In the genomic region with DNA sequence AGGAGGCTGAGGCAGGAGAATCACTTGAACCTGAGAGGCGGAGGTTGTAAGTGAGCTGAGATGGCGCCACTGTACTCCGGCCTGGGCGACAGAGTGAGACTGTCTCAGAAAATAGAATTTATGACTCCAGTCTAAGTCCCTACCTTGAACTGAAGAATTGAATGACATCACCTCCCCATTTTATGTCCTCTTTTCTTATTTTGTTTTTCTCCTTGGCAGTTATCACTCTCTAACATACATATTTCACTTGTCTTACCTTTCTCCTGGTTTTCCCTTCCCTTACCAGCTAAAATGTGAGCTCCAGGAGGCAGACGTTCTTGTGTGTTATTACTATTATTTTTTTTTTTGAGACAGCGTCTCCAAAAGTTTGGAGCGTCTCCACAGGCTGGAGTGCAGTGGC, we compare ENCODE assay signal across 14 cellular contexts.
"Had no signal": no experiment of that assay in that cellular context is flagged by ENCODE, and none has a peak within 500 bp of the region (broad histone marks: within the 10 kb centered on the region; RNA-seq: fewer than 3 reads in every experiment).

No MANE protein-coding gene starts in this region.

- H3K9me3 Mint-ChIP-seq: activated naive CD8-positive, alpha-beta T cell treated with anti-CD3 and anti-CD28 coated beads, Interleukin-2, amount 10 ng/mL, durations not matched to agents 7 days and 5 days; nephron progenitor cell; WTC11 had no signal

- H3K36me3 ChIP-seq: breast epithelium had no signal

- ATAC-seq: activated CD8-positive, alpha-beta memory T cell treated with anti-CD3 and anti-CD28 coated beads, Interleukin-2, amount 10 ng/mL, durations not matched to agents 7 days and 5 days; left lung; WTC11 had no signal

- H3K9me3 ChIP-seq: breast epithelium, heart left ventricle, left lung, mucosa of descending colon, psoas muscle, sigmoid colon had no signal

- DNase-seq: activated CD8-positive, alpha-beta memory T cell treated with anti-CD3 and anti-CD28 coated beads, Interleukin-2, amount 10 ng/mL, durations not matched to agents 7 days and 5 days; activated naive CD8-positive, alpha-beta T cell treated with anti-CD3 and anti-CD28 coated beads, Interleukin-2, amount 10 ng/mL, durations not matched to agents 7 days and 5 days; foreskin melanocyte; heart left ventricle; islet precursor cell; left lung; mucosa of descending colon; nephron progenitor cell; psoas muscle; stimulated activated CD4-positive, alpha-beta T cell treated with anti-CD3 and anti-CD28 coated beads, Interleukin-2, amount 100 ng/mL, for 24 hours; stimulated activated naive CD4-positive, alpha-beta T cell treated with Interleukin-2 at 50 U/mL for 16 hours had no signal

- H3K4me3 ChIP-seq: breast epithelium, heart left ventricle, left lung, mucosa of descending colon, psoas muscle, sigmoid colon had no signal

- H3K4me1 ChIP-seq: breast epithelium had no signal

- H3K27me3 Mint-ChIP-seq: activated CD8-positive, alpha-beta memory T cell treated with anti-CD3 and anti-CD28 coated beads, Interleukin-2, amount 10 ng/mL, durations not matched to agents 7 days and 5 days; activated naive CD8-positive, alpha-beta T cell treated with anti-CD3 and anti-CD28 coated beads, Interleukin-2, amount 10 ng/mL, durations not matched to agents 7 days and 5 days had no signal

- H3K27ac ChIP-seq: breast epithelium, heart left ventricle, left lung, psoas muscle, sigmoid colon had no signal

- H3K4me3 Mint-ChIP-seq: activated CD8-positive, alpha-beta memory T cell treated with anti-CD3 and anti-CD28 coated beads, Interleukin-2, amount 10 ng/mL, durations not matched to agents 7 days and 5 days; activated naive CD8-positive, alpha-beta T cell treated with anti-CD3 and anti-CD28 coated beads, Interleukin-2, amount 10 ng/mL, durations not matched to agents 7 days and 5 days; nephron progenitor cell; WTC11 had no signal

- H3K27ac Mint-ChIP-seq: activated CD8-positive, alpha-beta memory T cell treated with anti-CD3 and anti-CD28 coated beads, Interleukin-2, amount 10 ng/mL, durations not matched to agents 7 days and 5 days; nephron progenitor cell; WTC11 had no signal

- H3K27me3 ChIP-seq: breast epithelium, heart left ventricle, left lung, sigmoid colon had no signal
